9 cellular contexts compared by ENCODE assay signal in genomic region chr20:49699200-49699992, GRCh38. TPM values are rescaled to one million over a fixed set of nuclear protein-coding genes. Genes with fewer than 3 reads are reported as not detected.
DNase-seq lines count a peak whose midpoint lies in the region; ATAC-seq, FAIRE-seq and TF ChIP-seq lines count a peak whose summit lies in the region.
"Had no signal": no experiment of that assay in that cellular context is flagged by ENCODE, and none has a peak within 500 bp of the region (broad histone marks: within the 10 kb centered on the region; RNA-seq: fewer than 3 reads in every experiment).

No MANE protein-coding gene starts in this region.

- no peak overlapping the region for H2AFZ ChIP-seq in astrocyte (ENCODE audit: low read depth, low read length)
- no peak overlapping the region for H2AFZ ChIP-seq in neural progenitor cell (replicated peaks)

- no peak overlapping the region for H3K4me3 ChIP-seq in CD8-positive, alpha-beta memory T cell (ENCODE audit: low read length)
- H3K4me3 ChIP-seq in astrocyte (ENCODE audit: insufficient read depth, low read depth, low read length) (no peak overlapping the region), esophagus muscularis mucosa (no peak overlapping the region), neural progenitor cell (no peak overlapping the region)

- peaks cover 24% of the 10 kb centered on the region for H3K4me1 ChIP-seq in CD8-positive, alpha-beta memory T cell (ENCODE audit: insufficient read depth, low read length)
- H3K4me1 ChIP-seq in astrocyte (ENCODE audit: insufficient read depth, low read length), result peaks cover 46% of the 10 kb centered on the region
- peaks cover 49 to 68% (median 65%) of the 10 kb centered on the region in 4 donors for H3K4me1 ChIP-seq in esophagus muscularis mucosa
- peaks cover 31% of the 10 kb centered on the region for H3K4me1 ChIP-seq in neural progenitor cell

- peaks cover 5% of the 10 kb centered on the region for H3F3A ChIP-seq in neural progenitor cell (ENCODE audit: low read depth)

- FAIRE-seq in astrocyte (lab: Jason Lieb, UNC), result no peak
- FAIRE-seq: H1 had no signal

- peak overlapping the region; percentile 27 for H3K4me2 ChIP-seq in astrocyte (ENCODE audit: low read length)
- H3K4me2 ChIP-seq in neural progenitor cell, result no peak overlapping the region

- no peaks in the 10 kb centered on the region for H3K9me3 ChIP-seq in CD8-positive, alpha-beta memory T cell (ENCODE audit: low read length)
- no peaks in the 10 kb centered on the region for H3K9me3 ChIP-seq in astrocyte (ENCODE audit: insufficient read depth, low read depth, low read length)
- H3K9me3 ChIP-seq in esophagus muscularis mucosa, result no peaks in the 10 kb centered on the region
- H3K9me3 ChIP-seq in neural progenitor cell (ENCODE audit: low read depth), result no peaks in the 10 kb centered on the region

- no peak for TF ChIP-seq POLR2A in esophagus muscularis mucosa (IDR thresholded peaks at IDR 0.05; ENCODE audit: low read depth)

- H3K9me3 Mint-ChIP-seq in CD8-positive, alpha-beta memory T cell, result no peaks in the 10 kb centered on the region
- H3K9me3 Mint-ChIP-seq in astrocyte (ENCODE audit: unreplicated experiment), result no peaks in the 10 kb centered on the region
- no peaks in the 10 kb centered on the region for H3K9me3 Mint-ChIP-seq in neural progenitor cell

- ATAC-seq in GM19395 (IDR thresholded peaks at IDR 0.05; ENCODE audit: unreplicated experiment), result peak; percentile 85
- peak; percentile 81 for ATAC-seq in HG03571 (IDR thresholded peaks at IDR 0.05; ENCODE audit: unreplicated experiment)

- H3K79me2 ChIP-seq in astrocyte (ENCODE audit: insufficient read depth, low read length) (peaks cover 99% of the 10 kb centered on the region), neural progenitor cell (ENCODE audit: low read depth) (peaks cover 100% of the 10 kb centered on the region)

- H4K20me1 ChIP-seq in astrocyte (ENCODE audit: insufficient read depth, low read length) (peaks cover 50% of the 10 kb centered on the region), neural progenitor cell (ENCODE audit: low read depth) (peaks cover 99% of the 10 kb centered on the region)

- H3K27me3 Mint-ChIP-seq in CD8-positive, alpha-beta memory T cell, result no peaks in the 10 kb centered on the region
- H3K27me3 Mint-ChIP-seq in astrocyte (ENCODE audit: low read depth, unreplicated experiment) (no peaks in the 10 kb centered on the region), neural progenitor cell (ENCODE audit: insufficient read depth, low read depth) (peaks cover 3% of the 10 kb centered on the region)

- H3K27ac Mint-ChIP-seq in CD8-positive, alpha-beta memory T cell, result peak overlapping the region; percentile 8 to 86 (median 60)
- H3K27ac Mint-ChIP-seq in astrocyte (ENCODE audit: unreplicated experiment), result peak overlapping the region; percentile 95
- H3K27ac Mint-ChIP-seq in neural progenitor cell, result no peak overlapping the region

- no peak for TF ChIP-seq CTCF in astrocyte (IDR thresholded peaks at IDR 0.05; ENCODE audit: insufficient read depth, low read depth, low read length)
- TF ChIP-seq CTCF in esophagus muscularis mucosa (IDR thresholded peaks at IDR 0.05), result no peak
- no peak for TF ChIP-seq CTCF in neural progenitor cell (IDR thresholded peaks at IDR 0.05)

- H3K27ac ChIP-seq in CD8-positive, alpha-beta memory T cell (ENCODE audit: low read depth, low read length), result no peak overlapping the region
- peak overlapping the region; percentile 39 for H3K27ac ChIP-seq in astrocyte (ENCODE audit: low read depth, low read length)
- no peak overlapping the region for H3K27ac ChIP-seq in esophagus muscularis mucosa (replicated peaks in 1 of 4)
- no peak overlapping the region for H3K27ac ChIP-seq in neural progenitor cell

- no peaks in the 10 kb centered on the region for H3K36me3 Mint-ChIP-seq in CD8-positive, alpha-beta memory T cell
- H3K36me3 Mint-ChIP-seq in astrocyte (ENCODE audit: low read depth, unreplicated experiment) (no peaks in the 10 kb centered on the region), neural progenitor cell (no peaks in the 10 kb centered on the region)

- DNase-seq in CD8-positive, alpha-beta memory T cell, result no peak
- DNase-seq in astrocyte (ENCODE audit: low read depth) (peak; percentile 81), esophagus muscularis mucosa (ENCODE audit: extremely low spot score) (no peak), RPMI8226 (no peak), neural progenitor cell (ENCODE audit: low spot score) (no peak)
- DNase-seq in stimulated activated CD8-positive, alpha-beta memory T cell treated with anti-CD3 and anti-CD28 coated beads, Interleukin-12 subunit alpha, Interleukin-12 subunit beta, amount 100 ng/mL, for 24 hours (ENCODE audit: extremely low read depth), result peak; percentile 9

- CTCF ChIA-PET in CD8-positive, alpha-beta memory T cell (lab: Charles Lee), result interaction anchor here (1.1 kb wide), 1 partner anchor 20 kb away, joined by 3 read pairs; no protein-coding TSS in a partner anchor

- peaks cover 57 to 83% (median 78%) of the 10 kb centered on the region in 3 donors for H3K4me1 Mint-ChIP-seq in CD8-positive, alpha-beta memory T cell
- H3K4me1 Mint-ChIP-seq in astrocyte (ENCODE audit: low read depth, unreplicated experiment) (peaks cover 49% of the 10 kb centered on the region), neural progenitor cell (peaks cover 72% of the 10 kb centered on the region)

- no peaks in the 10 kb centered on the region for H3K27me3 ChIP-seq in CD8-positive, alpha-beta memory T cell (ENCODE audit: insufficient read depth, low read length, poor library complexity, severe bottlenecking)
- H3K27me3 ChIP-seq in astrocyte (ENCODE audit: insufficient read depth, low read length) (no peaks in the 10 kb centered on the region), esophagus muscularis mucosa (no peaks in the 10 kb centered on the region), neural progenitor cell (no peaks in the 10 kb centered on the region)

- WGBS in esophagus muscularis mucosa, result 63% methylated on average over 6 of the region's 6 CpGs

- intact Hi-C loops in esophagus muscularis mucosa (cut with DNase I), result no loop called here

- POLR2A ChIA-PET in CD8-positive, alpha-beta memory T cell (lab: Charles Lee), result no interaction called here

- no peak for TF ChIP-seq EP300 in esophagus muscularis mucosa (IDR thresholded peaks at IDR 0.05)

- H3K36me3 ChIP-seq in CD8-positive, alpha-beta memory T cell (ENCODE audit: insufficient read depth, low read length), result no peaks in the 10 kb centered on the region
- H3K36me3 ChIP-seq in astrocyte (ENCODE audit: insufficient read depth, low read length) (no peaks in the 10 kb centered on the region), esophagus muscularis mucosa (no peaks in the 10 kb centered on the region), neural progenitor cell (no peaks in the 10 kb centered on the region)

- H3K4me3 Mint-ChIP-seq in CD8-positive, alpha-beta memory T cell, result peak overlapping the region; percentile 14 to 79 (median 64)
- H3K4me3 Mint-ChIP-seq in astrocyte (ENCODE audit: unreplicated experiment), result peak overlapping the region; percentile 20
- H3K4me3 Mint-ChIP-seq in neural progenitor cell, result no peak overlapping the region

- no peak overlapping the region for H3K9ac ChIP-seq in astrocyte (ENCODE audit: low read length)
- no peak overlapping the region for H3K9ac ChIP-seq in neural progenitor cell

RNA-seq across cellular contexts. Expression of gene B4GALT5, which starts 14.3 kb away (rescaled TPM):
- total RNA-seq in CD8-positive, alpha-beta memory T cell, result 10 to 100 TPM; 37.5 to 39.1 TPM
- polyA plus RNA-seq in CD8-positive, alpha-beta memory T cell, result 2.0 TPM
- total RNA-seq in astrocyte, result 39.1 and 41.9 TPM in 2 replicates
- total RNA-seq in esophagus muscularis mucosa, result 10 to 100 TPM; 23.3 to 51.2 (median 37.1) TPM
- total RNA-seq in neural progenitor cell (ENCODE audit: low replicate concordance), result 45.4 and 60.1 TPM in 2 replicates

Comparison
In these comparisons a context has a peak if more than half of its experiments do, and no peak if none do; other contexts are left out.
1. DNase-seq: peak in astrocyte (single experiment) and stimulated activated CD8-positive, alpha-beta memory T cell treated with anti-CD3 and anti-CD28 coated beads, Interleukin-12 subunit alpha, Interleukin-12 subunit beta, amount 100 ng/mL, for 24 hours (single experiment); none in CD8-positive, alpha-beta memory T cell (0 of 5), esophagus muscularis mucosa (single experiment), RPMI8226 (single experiment) and neural progenitor cell (single experiment).